Comparison of ENCODE assay signal across 9 cellular contexts in genomic region chr6:10951675-10952282, GRCh38.
DNase-seq lines count a peak whose midpoint lies in the region; ATAC-seq and TF ChIP-seq lines count a peak whose summit lies in the region.
"Had no signal": no experiment of that assay in that cellular context is flagged by ENCODE, and none has a peak within 500 bp of the region (broad histone marks: within the 10 kb centered on the region; RNA-seq: fewer than 3 reads in every experiment).

No MANE protein-coding gene starts in this region.

- no peaks in the 10 kb centered on the region for H3K9me3 Mint-ChIP-seq in neural crest cell

- H3K27ac ChIP-seq in cardiac muscle cell (no peak overlapping the region), right atrium auricular region (no peak overlapping the region), dorsolateral prefrontal cortex (no peak overlapping the region)

- H3K9me3 ChIP-seq in cardiac muscle cell (ENCODE audit: low read depth) (no peaks in the 10 kb centered on the region), right atrium auricular region (no peaks in the 10 kb centered on the region)

- H3K27ac Mint-ChIP-seq in neural crest cell (ENCODE audit: unreplicated experiment) = no peak overlapping the region
- H3K27ac Mint-ChIP-seq: activated naive CD4-positive, alpha-beta T cell treated with anti-CD3 and anti-CD28 coated beads, Interleukin-2, amount 50 U/mL, for 24 hours had no signal

- H3K4me3 ChIP-seq in cardiac muscle cell = no peak overlapping the region
- no peak overlapping the region for H3K4me3 ChIP-seq in right atrium auricular region
- no peak overlapping the region for H3K4me3 ChIP-seq in dorsolateral prefrontal cortex

- H3K27me3 Mint-ChIP-seq in neural crest cell (ENCODE audit: low read depth) = no peaks in the 10 kb centered on the region

- H3K4me1 ChIP-seq in cardiac muscle cell (ENCODE audit: low read depth) = no peaks in the 10 kb centered on the region
- H3K4me1 ChIP-seq in right atrium auricular region = no peaks in the 10 kb centered on the region

- intact Hi-C loops in dorsolateral prefrontal cortex (cut with DNase I) = loop anchor here (5.0 kb wide), 2 partner anchors 116 to 546 kb away; no protein-coding TSS in a partner anchor

- H3K4me3 Mint-ChIP-seq in neural crest cell = no peak overlapping the region
- H3K4me3 Mint-ChIP-seq: activated naive CD4-positive, alpha-beta T cell treated with anti-CD3 and anti-CD28 coated beads, Interleukin-2, amount 50 U/mL, for 24 hours had no signal

- H3K36me3 Mint-ChIP-seq in neural crest cell (ENCODE audit: low read depth) = peaks cover 6% of the 10 kb centered on the region

- DNase-seq in cardiac muscle cell (ENCODE audit: low read depth in 1 of 2, low spot score in 1 of 2) (peak; percentile 24 to 80), right atrium auricular region (ENCODE audit: low spot score) (no peak), NCI-H69 (lab: John Stamatoyannopoulos, UW) (peak; percentile 30), dorsolateral prefrontal cortex (no peak), neural crest cell (ENCODE audit: low read depth, low spot score) (no peak), NCI-H446 treated with DMSO at 0.1 percent for 48 hours (lab: John Stamatoyannopoulos, UW) (no peak)

- peak; percentile 67 for TF ChIP-seq CTCF in cardiac muscle cell (IDR thresholded peaks at IDR 0.05; ENCODE audit: low read depth, low read length)
- TF ChIP-seq CTCF in right atrium auricular region (IDR thresholded peaks at IDR 0.05) = peak in 1 of 2 donors; percentile 63
- peak in 54 of 56 donors; percentile 32 to 77 (median 55) for TF ChIP-seq CTCF in dorsolateral prefrontal cortex (IDR thresholded peaks at IDR 0.05 in 54 of 56, conservative IDR thresholded peaks at IDR 0.05 in 2 of 56; ENCODE audit: low read depth in 1 of 56, partially characterized antibody in 56 of 56)
- TF ChIP-seq CTCF in neural crest cell (conservative IDR thresholded peaks at IDR 0.05) = peak; percentile 65

- peaks cover 5% of the 10 kb centered on the region for H3K4me1 Mint-ChIP-seq in neural crest cell

- ATAC-seq in GM19035 (IDR thresholded peaks at IDR 0.05; ENCODE audit: unreplicated experiment) (no peak), HG03097 (IDR thresholded peaks at IDR 0.05; ENCODE audit: low FRiP score, unreplicated experiment) (no peak)

- H3K36me3 ChIP-seq in cardiac muscle cell (no peaks in the 10 kb centered on the region), right atrium auricular region (no peaks in the 10 kb centered on the region)

- no peaks in the 10 kb centered on the region for H3K27me3 ChIP-seq in cardiac muscle cell
- H3K27me3 ChIP-seq in right atrium auricular region = no peaks in the 10 kb centered on the region
- H3K27me3 ChIP-seq in dorsolateral prefrontal cortex = no peaks in the 10 kb centered on the region

Comparison
In these comparisons a context has a peak if more than half of its experiments do, and no peak if none do; other contexts are left out.
1. DNase-seq: peak in cardiac muscle cell (2 of 2) and NCI-H69 (single experiment); none in right atrium auricular region (single experiment), dorsolateral prefrontal cortex (0 of 10), neural crest cell (single experiment) and NCI-H446 treated with DMSO at 0.1 percent for 48 hours (single experiment).